ENCODE assay signal across 21 cellular contexts in genomic region chr16:2319606-2320005, GRCh38. TPM values are rescaled to one million over a fixed set of nuclear protein-coding genes. Genes with fewer than 3 reads are reported as not detected.
DNase-seq lines count a peak whose midpoint lies in the region; ATAC-seq, FAIRE-seq and TF ChIP-seq lines count a peak whose summit lies in the region.
"Had no signal": no experiment of that assay in that cellular context is flagged by ENCODE, and none has a peak within 500 bp of the region (broad histone marks: within the 10 kb centered on the region; RNA-seq: fewer than 3 reads in every experiment).

No MANE protein-coding gene starts in this region.

- H4K91ac ChIP-seq in H1 (replicated peaks; ENCODE audit: insufficient read length, low read length): no peak overlapping the region

- TF ChIP-seq POLR2A in H1 (IDR thresholded peaks at IDR 0.05; ENCODE audit: control extremely low read depth in 1 of 2, low read depth in 2 of 2, low read length in 2 of 2): no peak
- no peak for TF ChIP-seq POLR2A in spleen (IDR thresholded peaks at IDR 0.05)

- H3K27me3 ChIP-seq in BLaER1 (no peaks in the 10 kb centered on the region), H1 (replicated peaks in 1 of 4; ENCODE audit: control insufficient read depth in 3 of 4, extremely low read depth in 1 of 4, insufficient read depth in 3 of 4, low read length in 3 of 4) (no peaks in the 10 kb centered on the region), spleen (replicated peaks in 1 of 7) (no peaks in the 10 kb centered on the region)

- FAIRE-seq in H1 (lab: Jason Lieb, UNC): no peak
- FAIRE-seq: A204.1, D721Med, GM12878, GM19239, H54 had no signal

- H4K5ac ChIP-seq in H1 (ENCODE audit: insufficient read length, low read depth, low read length): no peak overlapping the region

- H3K4me3 ChIP-seq in BLaER1 (no peak overlapping the region), H1 (ENCODE audit: extremely low read depth in 1 of 4, insufficient read depth in 2 of 4, low read depth in 3 of 4, low read length in 4 of 4) (no peak overlapping the region), spleen (no peak overlapping the region)
- H3K4me3 ChIP-seq: BLaER1 treated with 17β-estradiol and CSF1 and Interleukin-3, amounts not matched to agents 10 nM and 100 nM; GM12878; GM23338; HAP-1 had no signal

- H2BK5ac ChIP-seq in H1 (ENCODE audit: low read depth, low read length): no peak overlapping the region

- no peak for TF ChIP-seq RAD21 in H1 (IDR thresholded peaks at IDR 0.05 in 1 of 2, conservative IDR thresholded peaks at IDR 0.05 in 1 of 2; ENCODE audit: low read depth in 2 of 2, low read length in 2 of 2)

- no peak overlapping the region for H3K9ac ChIP-seq in BLaER1
- H3K9ac ChIP-seq in H1 (replicated peaks in 1 of 4; ENCODE audit: extremely low read depth in 1 of 4, low read depth in 3 of 4, low read length in 3 of 4): no peak overlapping the region; a peak in 2 of 7 replicates
- H3K9ac ChIP-seq: BLaER1 treated with 17β-estradiol and CSF1 and Interleukin-3, amounts not matched to agents 10 nM and 100 nM had no signal

- no peak overlapping the region for H3K23ac ChIP-seq in H1 (ENCODE audit: insufficient read length)

- no peak overlapping the region for H3K56ac ChIP-seq in H1 (replicated peaks; ENCODE audit: insufficient read length, low read depth, low read length)

- no peaks in the 10 kb centered on the region for H3K79me1 ChIP-seq in H1 (ENCODE audit: low read depth, low read length)

- peak overlapping the region; percentile 17; the same call in 1 of the 2 replicates for H3K4me2 ChIP-seq in BLaER1
- no peak overlapping the region for H3K4me2 ChIP-seq in H1 (ENCODE audit: insufficient read depth in 1 of 2, low read depth in 2 of 2, low read length in 2 of 2)
- H3K4me2 ChIP-seq: GM23338 had no signal

- no peak overlapping the region for H2BK20ac ChIP-seq in H1 (ENCODE audit: low read length)

- no peak overlapping the region for H3K18ac ChIP-seq in H1 (ENCODE audit: extremely low read depth, low read length)

- DNase-seq in H1 (ENCODE audit: low read depth in 1 of 2, low spot score in 2 of 2) (no peak), spleen (peak; percentile 38), NCI-H446 treated with DMSO at 0.1 percent for 48 hours (lab: John Stamatoyannopoulos, UW) (no peak)
- DNase-seq: CD4-positive, alpha-beta T cell; DMS 273 treated with DMSO at 0.1 percent for 48 hours; DMS79; EL; GDM1; HFFc6 had no signal

- H3K23me2 ChIP-seq in H1 (ENCODE audit: low read depth, low read length): no peaks in the 10 kb centered on the region

- CTCF ChIA-PET in H1 (lab: Charles Lee; ENCODE audit: partially characterized antibody): interaction anchor here (0.6 to 2.0 kb wide), 5 partner anchors 21 to 646 kb away, joined by 3 to 6 read pairs (median 4); partner anchors contain the start of gene ABCA3

- ATAC-seq in HG02678 (IDR thresholded peaks at IDR 0.05; ENCODE audit: unreplicated experiment): no peak
- no peak for ATAC-seq in GM19397 (IDR thresholded peaks at IDR 0.05; ENCODE audit: unreplicated experiment)
- ATAC-seq: GM12878 had no signal

- no peak overlapping the region for H3K4ac ChIP-seq in H1 (replicated peaks; ENCODE audit: insufficient read length, low read depth, low read length)

- TF ChIP-seq CTCF in H1 (IDR thresholded peaks at IDR 0.05; ENCODE audit: control extremely low read depth in 1 of 3, insufficient read depth in 1 of 3, low read depth in 1 of 3, low read length in 3 of 3) (no peak), spleen (IDR thresholded peaks at IDR 0.05 in 8 of 11, conservative IDR thresholded peaks at IDR 0.05 in 3 of 11) (no peak)

- H4K20me1 ChIP-seq in BLaER1: no peaks in the 10 kb centered on the region
- no peaks in the 10 kb centered on the region for H4K20me1 ChIP-seq in H1 (replicated peaks in 1 of 2; ENCODE audit: control insufficient read depth in 1 of 2, insufficient read depth in 2 of 2, low read length in 2 of 2)
- H4K20me1 ChIP-seq: BLaER1 treated with 17β-estradiol and CSF1 and Interleukin-3, amounts not matched to agents 10 nM and 100 nM had no signal

- no peak overlapping the region for H2AK5ac ChIP-seq in H1 (ENCODE audit: low read depth, low read length)

- peaks cover 13% of the 10 kb centered on the region for H3K4me1 ChIP-seq in BLaER1
- peaks cover 0 to 3% (median 1%) of the 10 kb centered on the region in 4 experiments; a peak in 2 of 7 replicates for H3K4me1 ChIP-seq in H1 (replicated peaks in 1 of 4; ENCODE audit: control insufficient read depth in 3 of 4, insufficient read depth in 4 of 4, low read length in 3 of 4)
- no peaks in the 10 kb centered on the region for H3K4me1 ChIP-seq in spleen
- H3K4me1 ChIP-seq: HAP-1 had no signal

- H3K14ac ChIP-seq in H1 (ENCODE audit: insufficient read length): no peak overlapping the region

- H3K9me3 ChIP-seq in BLaER1 (no peaks in the 10 kb centered on the region), H1 (ENCODE audit: insufficient read depth in 2 of 2, low read depth in 1 of 2, low read length in 1 of 2) (no peaks in the 10 kb centered on the region), spleen (no peaks in the 10 kb centered on the region)
- H3K9me3 ChIP-seq: BLaER1 treated with 17β-estradiol and CSF1 and Interleukin-3, amounts not matched to agents 10 nM and 100 nM; HAP-1 had no signal

- no peak for TF ChIP-seq EP300 in H1 (IDR thresholded peaks at IDR 0.05; ENCODE audit: borderline replicate concordance in 1 of 2, low read depth in 2 of 2, low read length in 2 of 2)

- POLR2A ChIA-PET in H1 (lab: Charles Lee; ENCODE audit: partially characterized antibody): interaction anchor here (0.6 kb wide), 1 partner anchor 19 kb away, joined by 4 read pairs; no protein-coding TSS in a partner anchor

- 92% methylated on average over 23 of the region's 23 CpGs; no CpG with 5 or more reads in 1 of the 2 experiments for WGBS in H1 (ENCODE audit: extremely low coverage in 1 of 2, insufficient coverage in 1 of 2, insufficient read length in 1 of 2, insufficient replicate concordance in 2 of 2, low coverage in 1 of 2, low lambda C conversion rate in 2 of 2, missing lambda C conversion rate in 1 of 2), 2 experiments
- 89 to 92% (median 91%) methylated on average over 22 to 23 of the region's 23 CpGs for WGBS in spleen, 5 donors

- H3K27ac ChIP-seq in BLaER1 (no peak overlapping the region), H1 (ENCODE audit: low read depth, low read length) (no peak overlapping the region), spleen (no peak overlapping the region)
- H3K27ac ChIP-seq: 22Rv1; BLaER1 treated with 17β-estradiol and CSF1 and Interleukin-3, amounts not matched to agents 10 nM and 100 nM had no signal

- no peak overlapping the region for H2BK15ac ChIP-seq in H1 (ENCODE audit: low read length)

- H3K36me3 ChIP-seq in BLaER1: peaks cover 28% of the 10 kb centered on the region; the same call in 1 of the 2 replicates
- no peaks in the 10 kb centered on the region for H3K36me3 ChIP-seq in H1 (ENCODE audit: control insufficient read depth in 2 of 4, insufficient read depth in 4 of 4, low read length in 3 of 4)
- H3K36me3 ChIP-seq in spleen: peaks cover 0 to 54% (median 3%) of the 10 kb centered on the region in 6 donors

- H2BK120ac ChIP-seq in H1 (replicated peaks; ENCODE audit: low read depth, low read length): no peak overlapping the region

- H2BK12ac ChIP-seq in H1 (ENCODE audit: low read depth, low read length): 0 out of 2 replicates have a peak overlapping the region, but pooled peaks have one; percentile 5

- no peak overlapping the region for H2AFZ ChIP-seq in H1 (ENCODE audit: low read length)
- H2AFZ ChIP-seq: GM23338 had no signal

- H4K8ac ChIP-seq in H1 (ENCODE audit: extremely low read depth, insufficient read depth, low read length): no peak overlapping the region

- no peaks in the 10 kb centered on the region for H3K79me2 ChIP-seq in H1 (ENCODE audit: control insufficient read depth in 1 of 2, insufficient read depth in 2 of 2, low read length in 2 of 2)

- intact Hi-C loops in spleen (cut with DNase I; ENCODE audit: low total_unique reads): no loop called here

TF ChIP-seq in H1, 55 proteins besides CTCF, POLR2A, EP300 and RAD21 (continues in another document):
- no peak for TF ChIP-seq BRCA1 (IDR thresholded peaks at IDR 0.05; ENCODE audit: low read depth, low read length)
- TF ChIP-seq CHD2 (IDR thresholded peaks at IDR 0.05; ENCODE audit: low read length): no peak
- TF ChIP-seq USF2 (IDR thresholded peaks at IDR 0.05; ENCODE audit: low read length): no peak
- TF ChIP-seq KDM1A (IDR thresholded peaks at IDR 0.05; ENCODE audit: borderline replicate concordance, low read length): no peak
- no peak for TF ChIP-seq YY1 (IDR thresholded peaks at IDR 0.05; ENCODE audit: low read depth, low read length)
- TF ChIP-seq TEAD4 (IDR thresholded peaks at IDR 0.05; ENCODE audit: low read depth, low read length): no peak

RNA-seq across cellular contexts. Expression of gene ABCA3, which starts 20.9 kb away (rescaled TPM):
- total RNA-seq in H1 (2021; fragmentation: NEBNext Ultra II Directional; extraction: Animal tissue kit (Norgen Biotek cat#: 25700)): 7.9 TPM in 2 replicates
- polyA plus RNA-seq in H1 (2011; rRNA removed): 5.7 and 8.8 TPM in 2 replicates
- 6.4 TPM for polyA plus RNA-seq in H1 (2011; cell fraction: cytosol; rRNA removed)
- polyA plus RNA-seq in H1 (2011; cell fraction: nucleus; rRNA removed): 17.6 TPM
- polyA plus RNA-seq in H1 (2012, experiment 1 of 2): 4.8 to 8.5 TPM (median 7.4 TPM) in 4 replicates
- 6.6 TPM for polyA plus RNA-seq in H1 (2012, experiment 2 of 2)
- 8.7 TPM for polyA plus RNA-seq in H1 (2013, experiment 1 of 2)
- 8.9 TPM for polyA plus RNA-seq in H1 (2013, experiment 2 of 2)
- 7.5 and 10.6 TPM in 2 replicates for polyA minus RNA-seq in H1 (2011; rRNA and poly(A)+ RNA removed)
- polyA minus RNA-seq in H1 (2011; cell fraction: cytosol; rRNA and poly(A)+ RNA removed): 5.0 TPM
- 6.9 TPM for polyA minus RNA-seq in H1 (2011; cell fraction: nucleus; rRNA and poly(A)+ RNA removed)
- total RNA-seq in spleen: 10 to 100 TPM in 1 of 7 donors, 1 to 10 TPM in 6; 6.5 to 12.6 (median 7.3) TPM
- 1 to 10 TPM; 2.5 to 5.5 (median 2.5) TPM for polyA plus RNA-seq in spleen

RNA-seq across cellular contexts. Expression of gene RNPS1, which starts 51.7 kb away (rescaled TPM):
- total RNA-seq in H1 (2021; fragmentation: NEBNext Ultra II Directional; extraction: Animal tissue kit (Norgen Biotek cat#: 25700)): 330 and 357 TPM in 2 replicates
- polyA plus RNA-seq in H1 (2011; rRNA removed) (350 and 516 TPM in 2 replicates), spleen (100 to 1,000 TPM; 123 to 180 (median 125) TPM)
- 390 TPM for polyA plus RNA-seq in H1 (2011; cell fraction: cytosol; rRNA removed)
- 343 TPM for polyA plus RNA-seq in H1 (2011; cell fraction: nucleus; rRNA removed)
- polyA plus RNA-seq in H1 (2012, experiment 1 of 2): 265 to 341 TPM (median 323 TPM) in 4 replicates
- 331 TPM for polyA plus RNA-seq in H1 (2012, experiment 2 of 2)
- 282 TPM for polyA plus RNA-seq in H1 (2013, experiment 1 of 2)
- 281 TPM for polyA plus RNA-seq in H1 (2013, experiment 2 of 2)
- polyA minus RNA-seq in H1 (2011; rRNA and poly(A)+ RNA removed): 137 and 199 TPM in 2 replicates
- 150 TPM for polyA minus RNA-seq in H1 (2011; cell fraction: cytosol; rRNA and poly(A)+ RNA removed)
- polyA minus RNA-seq in H1 (2011; cell fraction: nucleus; rRNA and poly(A)+ RNA removed): 141 TPM
- 100 to 1,000 TPM; 119 to 153 (median 132) TPM for total RNA-seq in spleen
